ENCODE assay signal across 8 cellular contexts in the genomic region with DNA sequence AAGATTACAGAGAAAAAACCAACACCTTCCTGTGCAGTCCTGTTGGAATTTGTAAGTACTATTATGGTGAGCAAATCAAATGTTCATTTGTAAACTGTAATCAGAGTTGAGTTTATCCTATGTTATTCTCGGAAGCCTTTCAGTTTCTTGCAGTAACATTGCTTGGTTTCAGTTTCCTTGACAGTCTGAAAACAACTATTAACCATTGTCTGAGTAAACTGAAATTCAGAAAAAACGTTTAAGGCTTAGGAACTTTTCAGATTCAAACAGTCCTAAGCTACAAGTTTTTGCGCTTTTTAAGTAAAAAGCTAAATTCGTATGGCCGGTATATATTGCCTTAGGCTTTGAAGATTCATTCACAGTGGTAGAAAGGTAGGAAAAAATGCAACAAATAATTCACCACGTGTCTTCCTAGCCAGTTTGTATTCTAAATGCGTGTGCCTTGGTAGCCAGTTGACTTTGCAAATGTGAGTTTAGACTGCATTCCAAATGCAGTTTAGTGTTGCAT. TPM values are rescaled to one million over a fixed set of nuclear protein-coding genes. Genes with fewer than 3 reads are reported as not detected.
DNase-seq lines count a peak whose midpoint lies in the region; ATAC-seq and TF ChIP-seq lines count a peak whose summit lies in the region.

No MANE protein-coding gene starts in this region.

- POLR2A ChIA-PET in naive thymus-derived CD4-positive, alpha-beta T cell (lab: Charles Lee), result interaction anchor here (0.7 to 2.5 kb wide), 6 partner anchors 12 to 1253 kb away, joined by 3 to 8 read pairs (median 6); a partner anchor contains a TSS

- H3K4me3 Mint-ChIP-seq in naive thymus-derived CD4-positive, alpha-beta T cell, result peak overlapping the region; percentile 89 to 100 (median 97)

- no peaks in the 10 kb centered on the region for H3K27me3 Mint-ChIP-seq in naive thymus-derived CD4-positive, alpha-beta T cell

- H3K9me3 ChIP-seq in OCI-LY3 (ENCODE audit: insufficient read depth, low read length) (no peaks in the 10 kb centered on the region), duodenal mucosa (ENCODE audit: control insufficient read depth in 1 of 2, low read length in 2 of 2) (no peaks in the 10 kb centered on the region)
- H3K9me3 ChIP-seq in naive thymus-derived CD4-positive, alpha-beta T cell (ENCODE audit: control insufficient read depth in 2 of 3, low read length in 3 of 3), result no peaks in the 10 kb centered on the region

- H3K27me3 ChIP-seq in OCI-LY3 (ENCODE audit: low read depth, low read length) (no peaks in the 10 kb centered on the region), duodenal mucosa (ENCODE audit: control insufficient read depth in 1 of 2, insufficient read depth in 2 of 2, low read length in 2 of 2) (no peaks in the 10 kb centered on the region)
- no peaks in the 10 kb centered on the region for H3K27me3 ChIP-seq in naive thymus-derived CD4-positive, alpha-beta T cell (ENCODE audit: control insufficient read depth in 2 of 2, insufficient read depth in 2 of 2, low read length in 2 of 2)

- H3K4me1 ChIP-seq in OCI-LY3 (ENCODE audit: low read length) (peaks cover 42% of the 10 kb centered on the region), duodenal mucosa (ENCODE audit: control insufficient read depth in 1 of 2, insufficient read depth in 2 of 2, low read length in 2 of 2) (peaks cover 21 to 34% of the 10 kb centered on the region in 2 donors)
- H3K4me1 ChIP-seq in naive thymus-derived CD4-positive, alpha-beta T cell (ENCODE audit: control insufficient read depth in 2 of 2, insufficient read depth in 2 of 2, low read length in 2 of 2), result peaks cover 18 to 20% of the 10 kb centered on the region in 2 donors

- peak overlapping the region; percentile 92 to 100 (median 97) for H3K27ac Mint-ChIP-seq in naive thymus-derived CD4-positive, alpha-beta T cell

- intact Hi-C loops in naive thymus-derived CD4-positive, alpha-beta T cell (cut with micrococcal nuclease), result loop anchor here (1.0 to 10.0 kb wide), 5 partner anchors 17 to 1858 kb away; a partner anchor contains a TSS

- H3K79me2 ChIP-seq in OCI-LY3 (ENCODE audit: low read length), result peaks cover 86% of the 10 kb centered on the region

- peak overlapping the region; percentile 84 for H3K4me2 ChIP-seq in OCI-LY3 (ENCODE audit: low read length)

- CTCF ChIA-PET in naive thymus-derived CD4-positive, alpha-beta T cell (lab: Charles Lee), result interaction anchor here (0.6 kb wide), 1 partner anchor 275 kb away, joined by 4 read pairs; no protein-coding TSS in a partner anchor

- H3K36me3 Mint-ChIP-seq in naive thymus-derived CD4-positive, alpha-beta T cell, result peaks cover 8 to 51% (median 31%) of the 10 kb centered on the region in 5 donors

- peak overlapping the region; percentile 92 for H3K4me3 ChIP-seq in GM12864 (ENCODE audit: low read depth, low read length)
- H3K4me3 ChIP-seq in OCI-LY3 (ENCODE audit: low read length), result peak overlapping the region; percentile 98
- H3K4me3 ChIP-seq in duodenal mucosa (ENCODE audit: low read depth in 1 of 2, low read length in 2 of 2), result peak overlapping the region; percentile 73 to 76
- peak overlapping the region; percentile 95 for H3K4me3 ChIP-seq in naive thymus-derived CD4-positive, alpha-beta T cell (ENCODE audit: low read length)

- peaks cover 57% of the 10 kb centered on the region for H4K20me1 ChIP-seq in OCI-LY3 (ENCODE audit: insufficient read depth, low read length)

- no peak overlapping the region for H2AFZ ChIP-seq in OCI-LY3 (ENCODE audit: low read depth, low read length)

- ATAC-seq in naive thymus-derived CD4-positive, alpha-beta T cell, result no peak
- ATAC-seq in GM18520 (IDR thresholded peaks at IDR 0.05; ENCODE audit: unreplicated experiment) (no peak), esophagus mucosa (no peak), HG03354 (IDR thresholded peaks at IDR 0.05; ENCODE audit: poor library complexity, severe bottlenecking, unreplicated experiment) (no peak)

- H3K36me3 ChIP-seq in OCI-LY3 (replicated peaks; ENCODE audit: low read depth, low read length), result peaks cover 49% of the 10 kb centered on the region
- H3K36me3 ChIP-seq in duodenal mucosa (ENCODE audit: control insufficient read depth in 1 of 2, insufficient read depth in 2 of 2, low read length in 2 of 2), result no peaks in the 10 kb centered on the region
- peaks cover 0 to 9% (median 0%) of the 10 kb centered on the region in 3 experiments for H3K36me3 ChIP-seq in naive thymus-derived CD4-positive, alpha-beta T cell (ENCODE audit: control insufficient read depth in 2 of 3, insufficient read depth in 3 of 3, low read length in 3 of 3)

- peak overlapping the region; percentile 99 for H3K9ac ChIP-seq in OCI-LY3 (ENCODE audit: low read length)
- peak overlapping the region; percentile 99 to 100 for H3K9ac ChIP-seq in duodenal mucosa (ENCODE audit: low read depth in 1 of 2, low read length in 2 of 2)

- H3K4me1 Mint-ChIP-seq in naive thymus-derived CD4-positive, alpha-beta T cell, result peaks cover 46 to 66% (median 59%) of the 10 kb centered on the region in 7 donors

- no peaks in the 10 kb centered on the region for H3K9me3 Mint-ChIP-seq in naive thymus-derived CD4-positive, alpha-beta T cell

- DNase-seq in GM12864 (ENCODE audit: low read depth), result no peak
- peak in 5 of 9 donors; percentile 26 to 52 (median 30) for DNase-seq in naive thymus-derived CD4-positive, alpha-beta T cell
- DNase-seq in middle frontal gyrus (ENCODE audit: extremely low spot score, low spot score), result no peak

- TF ChIP-seq CTCF in GM12864 (IDR thresholded peaks at IDR 0.05; ENCODE audit: low read depth, low read length, missing control alignments), result no peak
- no peak for TF ChIP-seq CTCF in OCI-LY3 (IDR thresholded peaks at IDR 0.05; ENCODE audit: low read depth, low read length)

- peak overlapping the region; percentile 97 for H3K27ac ChIP-seq in OCI-LY3 (ENCODE audit: low read length)
- H3K27ac ChIP-seq in duodenal mucosa (ENCODE audit: low read depth, low read length), result peak overlapping the region; percentile 17
- H3K27ac ChIP-seq in naive thymus-derived CD4-positive, alpha-beta T cell (ENCODE audit: low read depth, low read length), result peak overlapping the region; percentile 99

RNA-seq across cellular contexts. Expression of a gene that starts 2.5 kb away (rescaled TPM):
- total RNA-seq in naive thymus-derived CD4-positive, alpha-beta T cell, result 100 to 1,000 TPM in 4 of 5 experiments, 10 to 100 TPM in 1; 99.2 to 149 (median 116) TPM
- 100 to 1,000 TPM in 1 of 2 donors, 10 to 100 TPM in 1; 97.1 to 112 TPM for polyA plus RNA-seq in naive thymus-derived CD4-positive, alpha-beta T cell
- 35.1 TPM for total RNA-seq in esophagus mucosa

Comparison
In these comparisons a context has a peak if more than half of its experiments do, and no peak if none do; other contexts are left out.
1. DNase-seq: peak in naive thymus-derived CD4-positive, alpha-beta T cell (5 of 9); none in GM12864 (single experiment) and middle frontal gyrus (single experiment).
2. H3K27ac ChIP-seq: peak in every context shown above with its lines; median percentile 99 in naive thymus-derived CD4-positive, alpha-beta T cell; 97 in OCI-LY3; 17 in duodenal mucosa.
3. Peak in every context shown above with its lines, with median percentiles within 50 percentile points of each other: H3K4me3 ChIP-seq.